Comparison of ENCODE assay signal across 20 cellular contexts in the genomic region with DNA sequence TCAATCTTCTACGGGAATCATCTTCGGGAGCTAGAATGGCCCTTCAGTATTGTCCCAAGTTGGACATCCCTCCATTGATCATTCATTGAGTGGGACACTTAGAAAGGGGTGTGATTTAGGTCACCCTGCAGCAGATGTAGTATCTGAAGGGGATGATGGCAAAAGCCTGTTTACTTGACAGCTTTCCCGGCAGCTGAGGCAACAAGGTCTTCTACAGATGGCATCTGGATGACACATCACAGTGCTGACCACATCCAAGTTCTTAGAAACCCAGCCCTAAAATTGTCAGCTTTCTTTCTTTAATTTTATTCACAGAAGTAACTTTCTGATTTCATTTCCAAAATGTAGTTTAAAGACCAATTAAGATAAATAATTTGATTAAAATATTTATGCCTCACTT.
"Had no signal": no experiment of that assay in that cellular context is flagged by ENCODE, and none has a peak within 500 bp of the region (broad histone marks: within the 10 kb centered on the region; RNA-seq: fewer than 3 reads in every experiment).

No MANE protein-coding gene starts in this region.

- DNase-seq: activated B cell treated with CpG ODN at 0.5 μM for 24 hours; activated CD4-positive, alpha-beta memory T cell treated with anti-CD3 and anti-CD28 coated beads, Interleukin-2, amount 10 ng/mL, durations not matched to agents 7 days and 5 days; activated CD4-positive, alpha-beta T cell treated with anti-CD3 and anti-CD28 coated beads for 4 hours; activated CD8-positive, alpha-beta memory T cell treated with anti-CD3 and anti-CD28 coated beads, Interleukin-2, amount 10 ng/mL, durations not matched to agents 7 days and 5 days; activated naive CD4-positive, alpha-beta T cell; activated naive CD8-positive, alpha-beta T cell treated with anti-CD3 and anti-CD28 coated beads for 36 hours; amniotic stem cell; dermis blood vessel endothelial cell; effector memory CD4-positive, alpha-beta T cell; immature natural killer cell; kidney glomerular epithelial cell; left ventricle myocardium superior; occipital lobe; retina; stimulated activated CD4-positive, alpha-beta T cell treated with anti-CD3 and anti-CD28 coated beads, Interleukin-2, amount 100 ng/mL, for 24 hours; stimulated activated naive CD4-positive, alpha-beta T cell treated with Interleukin-2 at 50 U/mL for 16 hours; thyroid gland; uterus had no signal

- H3K27ac Mint-ChIP-seq: activated B cell treated with CpG ODN at 0.5 μM for 24 hours; activated CD4-positive, alpha-beta memory T cell treated with anti-CD3 and anti-CD28 coated beads, Interleukin-2, amount 10 ng/mL, durations not matched to agents 7 days and 5 days; activated CD8-positive, alpha-beta memory T cell treated with anti-CD3 and anti-CD28 coated beads, Interleukin-2, amount 10 ng/mL, durations not matched to agents 7 days and 5 days; activated naive CD8-positive, alpha-beta T cell treated with anti-CD3 and anti-CD28 coated beads for 36 hours; immature natural killer cell; memory B cell had no signal

- H3K9me3 ChIP-seq: esophagus muscularis mucosa, thyroid gland, uterus had no signal

- H3K9me3 Mint-ChIP-seq: memory B cell had no signal

- H3K4me3 Mint-ChIP-seq: activated B cell treated with CpG ODN at 0.5 μM for 24 hours; activated CD4-positive, alpha-beta memory T cell treated with anti-CD3 and anti-CD28 coated beads, Interleukin-2, amount 10 ng/mL, durations not matched to agents 7 days and 5 days; activated CD8-positive, alpha-beta memory T cell treated with anti-CD3 and anti-CD28 coated beads, Interleukin-2, amount 10 ng/mL, durations not matched to agents 7 days and 5 days; activated naive CD8-positive, alpha-beta T cell treated with anti-CD3 and anti-CD28 coated beads for 36 hours; immature natural killer cell; memory B cell had no signal

- H3K27me3 Mint-ChIP-seq: activated B cell treated with CpG ODN at 0.5 μM for 24 hours; activated CD4-positive, alpha-beta memory T cell treated with anti-CD3 and anti-CD28 coated beads, Interleukin-2, amount 10 ng/mL, durations not matched to agents 7 days and 5 days; activated CD8-positive, alpha-beta memory T cell treated with anti-CD3 and anti-CD28 coated beads, Interleukin-2, amount 10 ng/mL, durations not matched to agents 7 days and 5 days; activated naive CD8-positive, alpha-beta T cell treated with anti-CD3 and anti-CD28 coated beads for 36 hours had no signal

- H3K4me3 ChIP-seq: esophagus muscularis mucosa, thyroid gland, uterus had no signal

- H3K27me3 ChIP-seq: esophagus muscularis mucosa, thyroid gland, uterus had no signal

- H3K4me1 Mint-ChIP-seq: activated B cell treated with CpG ODN at 0.5 μM for 24 hours; activated CD4-positive, alpha-beta memory T cell treated with anti-CD3 and anti-CD28 coated beads, Interleukin-2, amount 10 ng/mL, durations not matched to agents 7 days and 5 days; activated CD8-positive, alpha-beta memory T cell treated with anti-CD3 and anti-CD28 coated beads, Interleukin-2, amount 10 ng/mL, durations not matched to agents 7 days and 5 days; activated naive CD8-positive, alpha-beta T cell treated with anti-CD3 and anti-CD28 coated beads for 36 hours; immature natural killer cell; memory B cell had no signal

- H3K27ac ChIP-seq: esophagus muscularis mucosa, thyroid gland, uterus had no signal

- H3K4me1 ChIP-seq: esophagus muscularis mucosa, thyroid gland, uterus had no signal

- H3K36me3 Mint-ChIP-seq: activated CD8-positive, alpha-beta memory T cell treated with anti-CD3 and anti-CD28 coated beads, Interleukin-2, amount 10 ng/mL, durations not matched to agents 7 days and 5 days; activated naive CD8-positive, alpha-beta T cell treated with anti-CD3 and anti-CD28 coated beads for 36 hours; immature natural killer cell; memory B cell had no signal

- H3K36me3 ChIP-seq: esophagus muscularis mucosa, thyroid gland, uterus had no signal
